ENCODE assay signal across 16 cellular contexts in genomic region chr3:169562988-169563774, GRCh38.
A peak's percentile ranks its signal among the peaks of the same experiment; 100 is the strongest.
DNase-seq lines count a peak whose midpoint lies in the region; ATAC-seq and TF ChIP-seq lines count a peak whose summit lies in the region.
"Had no signal": no experiment of that assay in that cellular context is flagged by ENCODE, and none has a peak within 500 bp of the region (broad histone marks: within the 10 kb centered on the region; RNA-seq: fewer than 3 reads in every experiment).

No MANE protein-coding gene starts in this region.

- H3K9me2 ChIP-seq in MM.1S (replicated peaks; ENCODE audit: insufficient read depth, low read length) = no peaks in the 10 kb centered on the region

- H3K27ac Mint-ChIP-seq in activated T-helper 17 cell treated with anti-CD3 and anti-CD28 coated beads, Interleukin-2, amount 50 U/mL, for 72 hours = peak overlapping the region; percentile 55
- H3K27ac Mint-ChIP-seq: activated CD8-positive, alpha-beta memory T cell treated with anti-CD3 and anti-CD28 coated beads, Interleukin-2, amount 10 ng/mL, durations not matched to agents 7 days and 5 days; activated naive CD8-positive, alpha-beta T cell; natural killer cell had no signal

- no peaks in the 10 kb centered on the region for H3K9me3 Mint-ChIP-seq in activated T-helper 17 cell treated with anti-CD3 and anti-CD28 coated beads, Interleukin-2, amount 50 U/mL, for 72 hours
- H3K9me3 Mint-ChIP-seq: natural killer cell had no signal

- peak; percentile 11; the same call in 1 of the 2 replicates for TF ChIP-seq CTCF in MM.1S (IDR thresholded peaks at IDR 0.05; ENCODE audit: low read length)
- peak; percentile 29 for TF ChIP-seq CTCF in osteoblast (IDR thresholded peaks at IDR 0.05; ENCODE audit: extremely low read depth, low read depth, low read length)

- H3K4me3 Mint-ChIP-seq in activated T-helper 17 cell treated with anti-CD3 and anti-CD28 coated beads, Interleukin-2, amount 50 U/mL, for 72 hours = no peak overlapping the region
- H3K4me3 Mint-ChIP-seq: activated CD8-positive, alpha-beta memory T cell treated with anti-CD3 and anti-CD28 coated beads, Interleukin-2, amount 10 ng/mL, durations not matched to agents 7 days and 5 days; activated naive CD8-positive, alpha-beta T cell; natural killer cell had no signal

- H3K36me3 ChIP-seq in MM.1S (replicated peaks; ENCODE audit: insufficient read depth, low read length) = no peaks in the 10 kb centered on the region
- H3K36me3 ChIP-seq in osteoblast (ENCODE audit: insufficient read depth, low read length) = no peaks in the 10 kb centered on the region
- H3K36me3 ChIP-seq: colonic mucosa, right lobe of liver, tibial nerve had no signal

- H2AFZ ChIP-seq in MM.1S (ENCODE audit: low read length) (no peak overlapping the region), osteoblast (ENCODE audit: low read length) (no peak overlapping the region)

- H3K27me3 ChIP-seq in MM.1S (replicated peaks; ENCODE audit: insufficient read depth, low read length) (no peaks in the 10 kb centered on the region), osteoblast (ENCODE audit: insufficient read depth, low read length) (no peaks in the 10 kb centered on the region)
- H3K27me3 ChIP-seq: colonic mucosa, right lobe of liver, tibial nerve had no signal

- H3K4me1 ChIP-seq in MM.1S (ENCODE audit: low read length) = no peaks in the 10 kb centered on the region
- H3K4me1 ChIP-seq in osteoblast (ENCODE audit: insufficient read depth, low read length) = no peaks in the 10 kb centered on the region
- H3K4me1 ChIP-seq: colonic mucosa, right lobe of liver had no signal

- H3F3A ChIP-seq in MM.1S (ENCODE audit: insufficient read depth, low read length) = no peaks in the 10 kb centered on the region

- H4K20me1 ChIP-seq in MM.1S (ENCODE audit: insufficient read depth, low read length) (no peaks in the 10 kb centered on the region), osteoblast (ENCODE audit: insufficient read depth, low read length) (no peaks in the 10 kb centered on the region)

- H3K4me1 Mint-ChIP-seq in activated T-helper 17 cell treated with anti-CD3 and anti-CD28 coated beads, Interleukin-2, amount 50 U/mL, for 72 hours = peaks cover 5% of the 10 kb centered on the region
- H3K4me1 Mint-ChIP-seq: natural killer cell had no signal

- H3K79me2 ChIP-seq in MM.1S (ENCODE audit: low read length) (no peaks in the 10 kb centered on the region), osteoblast (ENCODE audit: insufficient read depth, low read length) (no peaks in the 10 kb centered on the region)

- DNase-seq in DMS53 (lab: John Stamatoyannopoulos, UW) (peak; percentile 8), DMS53 treated with DMSO at 0.1 percent for 48 hours (lab: John Stamatoyannopoulos, UW; ENCODE audit: unreplicated experiment) (no peak), MM.1S (no peak), osteoblast (ENCODE audit: insufficient read length, low spot score, missing footprints) (no peak), amygdala (lab: John Stamatoyannopoulos, UW) (no peak)
- DNase-seq: activated CD8-positive, alpha-beta memory T cell treated with anti-CD3 and anti-CD28 coated beads, Interleukin-2, amount 10 ng/mL, durations not matched to agents 7 days and 5 days; colonic mucosa; DMS79; natural killer cell; NCI-H2029; right lobe of liver had no signal

- H3K27ac ChIP-seq in MM.1S (ENCODE audit: low read length) (no peak overlapping the region), osteoblast (ENCODE audit: low read depth, low read length) (no peak overlapping the region)
- H3K27ac ChIP-seq: colonic mucosa, right lobe of liver, tibial nerve had no signal

- no peak overlapping the region for H3K9ac ChIP-seq in MM.1S (ENCODE audit: low read length)

- no peaks in the 10 kb centered on the region for H3K36me3 Mint-ChIP-seq in activated T-helper 17 cell treated with anti-CD3 and anti-CD28 coated beads, Interleukin-2, amount 50 U/mL, for 72 hours (ENCODE audit: low read depth)
- H3K36me3 Mint-ChIP-seq: activated CD8-positive, alpha-beta memory T cell treated with anti-CD3 and anti-CD28 coated beads, Interleukin-2, amount 10 ng/mL, durations not matched to agents 7 days and 5 days; activated naive CD8-positive, alpha-beta T cell; natural killer cell had no signal

- H3K27me3 Mint-ChIP-seq in activated T-helper 17 cell treated with anti-CD3 and anti-CD28 coated beads, Interleukin-2, amount 50 U/mL, for 72 hours = no peaks in the 10 kb centered on the region

- no peak overlapping the region for H3K4me2 ChIP-seq in MM.1S (ENCODE audit: low read depth, low read length)
- H3K4me2 ChIP-seq in osteoblast (ENCODE audit: insufficient read depth, low read length) = no peak overlapping the region

- H3K4me3 ChIP-seq in MM.1S (ENCODE audit: low read length) (no peak overlapping the region), osteoblast (ENCODE audit: insufficient read depth, low read length) (no peak overlapping the region)
- H3K4me3 ChIP-seq: colonic mucosa, right lobe of liver, tibial nerve had no signal

- ATAC-seq in activated T-helper 17 cell treated with anti-CD3 and anti-CD28 coated beads, Interleukin-2, amount 50 U/mL, for 72 hours (replicated peaks) = no peak
- no peak for ATAC-seq in HG03460 (IDR thresholded peaks at IDR 0.05; ENCODE audit: unreplicated experiment)
- ATAC-seq in GM21717 (IDR thresholded peaks at IDR 0.05; ENCODE audit: unreplicated experiment) = no peak
- ATAC-seq: natural killer cell, right lobe of liver had no signal

- no peaks in the 10 kb centered on the region for H3K9me3 ChIP-seq in MM.1S (replicated peaks; ENCODE audit: insufficient read depth, low read length)
- no peaks in the 10 kb centered on the region for H3K9me3 ChIP-seq in osteoblast (ENCODE audit: low read depth, low read length)
- H3K9me3 ChIP-seq: colonic mucosa, right lobe of liver, tibial nerve had no signal
